Comparison of ENCODE assay signal across 21 cellular contexts in the genomic region with DNA sequence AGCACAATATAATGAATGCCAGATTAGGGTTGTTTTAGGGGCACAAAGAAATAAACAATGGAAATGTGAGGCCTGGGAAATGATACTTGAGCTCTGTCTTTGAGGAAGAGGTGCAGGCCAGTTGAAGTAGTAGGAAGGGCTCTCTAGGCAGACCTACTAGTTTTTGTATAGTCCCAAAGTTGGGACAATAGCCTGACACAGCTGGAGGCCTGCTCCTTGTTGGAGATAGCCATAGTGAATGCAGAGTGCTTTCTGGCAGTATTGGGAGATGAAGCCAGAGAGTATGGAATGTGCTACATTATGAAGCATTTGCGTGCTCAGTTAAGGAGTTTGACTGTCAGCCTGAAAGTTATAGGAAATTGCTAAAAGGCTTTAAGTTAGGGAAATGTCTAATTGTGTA.
DNase-seq lines count a peak whose midpoint lies in the region; ATAC-seq, FAIRE-seq and TF ChIP-seq lines count a peak whose summit lies in the region.
"Had no signal": no experiment of that assay in that cellular context is flagged by ENCODE, and none has a peak within 500 bp of the region (broad histone marks: within the 10 kb centered on the region; RNA-seq: fewer than 3 reads in every experiment).

No MANE protein-coding gene starts in this region.

- H3K23me2 ChIP-seq in H1 (ENCODE audit: low read depth, low read length): no peaks in the 10 kb centered on the region; the same call in 1 of the 2 replicates

- H3K4me1 ChIP-seq in A549: peaks cover 51% of the 10 kb centered on the region
- H3K4me1 ChIP-seq in Loucy (ENCODE audit: insufficient read depth, low read length, poor library complexity, severe bottlenecking): peaks cover 48% of the 10 kb centered on the region
- H3K4me1 ChIP-seq in H1 (replicated peaks in 1 of 4; ENCODE audit: control insufficient read depth in 3 of 4, insufficient read depth in 4 of 4, low read length in 3 of 4): peaks cover 0 to 19% (median 6%) of the 10 kb centered on the region in 4 experiments; a peak in 5 of 7 replicates

- TF ChIP-seq EP300 in A549 (IDR thresholded peaks at IDR 0.05): no peak
- no peak for TF ChIP-seq EP300 in H1 (IDR thresholded peaks at IDR 0.05; ENCODE audit: borderline replicate concordance in 1 of 2, low read depth in 2 of 2, low read length in 2 of 2)

- H3K79me2 ChIP-seq in Loucy (ENCODE audit: insufficient read depth, low read length): no peaks in the 10 kb centered on the region
- H3K79me2 ChIP-seq in H1 (ENCODE audit: control insufficient read depth in 1 of 2, insufficient read depth in 2 of 2, low read length in 2 of 2): no peaks in the 10 kb centered on the region

- peaks cover 20% of the 10 kb centered on the region for H3F3A ChIP-seq in Loucy (ENCODE audit: low read depth)

- no peak overlapping the region for H4K5ac ChIP-seq in H1 (ENCODE audit: insufficient read length, low read depth, low read length)

- no peak overlapping the region for H3K14ac ChIP-seq in H1 (ENCODE audit: insufficient read length)

- no peaks in the 10 kb centered on the region for H3K9me2 ChIP-seq in Loucy (replicated peaks; ENCODE audit: low read depth, low read length)

- no peak overlapping the region; the same call in 1 of the 2 replicates for H2BK5ac ChIP-seq in H1 (ENCODE audit: low read depth, low read length)

- FAIRE-seq in A549 (lab: Jason Lieb, UNC) (no peak), H1 (lab: Jason Lieb, UNC) (no peak), D721Med (lab: Jason Lieb, UNC) (no peak)
- FAIRE-seq: GM12878 had no signal

- no peak for DNase-seq in A549 (ENCODE audit: low read depth in 1 of 2, low spot score in 1 of 2)
- DNase-seq in H1 (ENCODE audit: low read depth in 1 of 2, low spot score in 2 of 2): no peak
- no peak for DNase-seq in neural crest cell (ENCODE audit: low read depth, low spot score)
- no peak for DNase-seq in left cardiac atrium
- no peak for DNase-seq in D721Med (ENCODE audit: insufficient read length, low spot score)
- DNase-seq in COR-L47 (lab: John Stamatoyannopoulos, UW): no peak
- DNase-seq: DMS79 treated with DMSO at 0.1 percent for 48 hours, KG1, NCI-H1105, NCI-H2029 treated with DMSO at 0.1 percent for 48 hours, NCI-H2171 treated with DMSO at 0.1 percent for 48 hours, NCI-H446, NCI-H526, PC-3, SHP77 had no signal

- no peak overlapping the region for H4K8ac ChIP-seq in H1 (ENCODE audit: extremely low read depth, insufficient read depth, low read length)

- 0 out of 2 replicates have a peak overlapping the region, but pooled peaks have one; percentile 53 for H2BK15ac ChIP-seq in H1 (ENCODE audit: low read length)

- no peak for TF ChIP-seq POLR2A in A549 (IDR thresholded peaks at IDR 0.05; ENCODE audit: low read length)
- TF ChIP-seq POLR2A in H1 (IDR thresholded peaks at IDR 0.05; ENCODE audit: control extremely low read depth in 1 of 2, low read depth in 2 of 2, low read length in 2 of 2): no peak

- H3K56ac ChIP-seq in H1 (replicated peaks; ENCODE audit: insufficient read length, low read depth, low read length): no peak overlapping the region

- CTCF ChIA-PET in A549 (lab: Yijun Ruan, JAX) (interaction anchor here (0.6 to 5.0 kb wide), 2 partner anchors 42 to 313 kb away, joined by 3 to 21 read pairs; no protein-coding TSS in a partner anchor), H1 (lab: Charles Lee; ENCODE audit: partially characterized antibody) (interaction anchor here (0.9 to 1.5 kb wide), 3 partner anchors 18 to 381 kb away, joined by 3 to 4 read pairs (median 4); no protein-coding TSS in a partner anchor)

- H3K27ac ChIP-seq in A549 (peak overlapping the region; percentile 77 to 85), H1 (ENCODE audit: low read depth, low read length) (no peak overlapping the region)

- no peak overlapping the region for H3K4ac ChIP-seq in H1 (replicated peaks; ENCODE audit: insufficient read length, low read depth, low read length)

- H3K27me3 ChIP-seq in Loucy (ENCODE audit: insufficient read depth, low read length, poor library complexity, severe bottlenecking) (no peaks in the 10 kb centered on the region), H1 (replicated peaks in 1 of 4; ENCODE audit: control insufficient read depth in 3 of 4, extremely low read depth in 1 of 4, insufficient read depth in 3 of 4, low read length in 3 of 4) (no peaks in the 10 kb centered on the region)

- no peak overlapping the region for H2BK120ac ChIP-seq in H1 (replicated peaks; ENCODE audit: low read depth, low read length)

- H3K27me3 Mint-ChIP-seq in neural crest cell (ENCODE audit: low read depth): no peaks in the 10 kb centered on the region
- H3K27me3 Mint-ChIP-seq: B cell had no signal

- WGBS in A549 (ENCODE audit: missing lambda C conversion rate): 95% methylated on average over 1 of the region's 1 CpG
- 85% methylated on average over 1 of the region's 1 CpG; no CpG with 5 or more reads in 1 of the 2 experiments for WGBS in H1 (ENCODE audit: extremely low coverage in 1 of 2, insufficient coverage in 1 of 2, insufficient read length in 1 of 2, insufficient replicate concordance in 2 of 2, low coverage in 1 of 2, low lambda C conversion rate in 2 of 2, missing lambda C conversion rate in 1 of 2), 2 experiments

- H3K9me3 ChIP-seq in A549 (0 out of 3 replicates have a peak, but pooled peaks cover 7% of the 10 kb centered on the region), Loucy (ENCODE audit: insufficient read depth, low read depth, low read length) (no peaks in the 10 kb centered on the region), H1 (ENCODE audit: insufficient read depth in 2 of 2, low read depth in 1 of 2, low read length in 1 of 2) (no peaks in the 10 kb centered on the region)

- H4K91ac ChIP-seq in H1 (replicated peaks; ENCODE audit: insufficient read length, low read length): no peak overlapping the region

- no peak overlapping the region for H2AK5ac ChIP-seq in H1 (ENCODE audit: low read depth, low read length)

- no peak for TF ChIP-seq RAD21 in A549 (conservative IDR thresholded peaks at IDR 0.05 in 1 of 2, IDR thresholded peaks at IDR 0.05 in 1 of 2)
- TF ChIP-seq RAD21 in H1 (IDR thresholded peaks at IDR 0.05 in 1 of 2, conservative IDR thresholded peaks at IDR 0.05 in 1 of 2; ENCODE audit: low read depth in 2 of 2, low read length in 2 of 2): no peak

- H3K23ac ChIP-seq in H1 (ENCODE audit: insufficient read length): no peak overlapping the region

- H3K27ac Mint-ChIP-seq in neural crest cell (ENCODE audit: unreplicated experiment): peak overlapping the region; percentile 76
- H3K27ac Mint-ChIP-seq: B cell had no signal

- H3K4me3 ChIP-seq in A549 (no peak overlapping the region), Loucy (ENCODE audit: low read length, poor library complexity, severe bottlenecking) (no peak overlapping the region), H1 (ENCODE audit: extremely low read depth in 1 of 4, insufficient read depth in 2 of 4, low read depth in 3 of 4, low read length in 4 of 4) (no peak overlapping the region)
- H3K4me3 ChIP-seq: GM12878 had no signal

- no peak overlapping the region for H2BK20ac ChIP-seq in H1 (ENCODE audit: low read length)

- TF ChIP-seq CTCF in A549 (IDR thresholded peaks at IDR 0.05) (no peak), Loucy (conservative IDR thresholded peaks at IDR 0.05; ENCODE audit: low read length) (no peak), H1 (IDR thresholded peaks at IDR 0.05; ENCODE audit: control extremely low read depth in 1 of 3, insufficient read depth in 1 of 3, low read depth in 1 of 3, low read length in 3 of 3) (no peak), neural crest cell (conservative IDR thresholded peaks at IDR 0.05) (no peak), D721Med (IDR thresholded peaks at IDR 0.05; ENCODE audit: insufficient read depth, missing control alignments) (no peak)

- no peak overlapping the region for H2BK12ac ChIP-seq in H1 (ENCODE audit: low read depth, low read length)

- H2AFZ ChIP-seq in Loucy (ENCODE audit: low read length) (peak overlapping the region; percentile 75), H1 (ENCODE audit: low read length) (no peak overlapping the region)

- H3K9ac ChIP-seq in Loucy (ENCODE audit: low read depth, low read length, poor library complexity, severe bottlenecking) (no peak overlapping the region), H1 (replicated peaks in 1 of 4; ENCODE audit: extremely low read depth in 1 of 4, low read depth in 3 of 4, low read length in 3 of 4) (no peak overlapping the region)

- no peaks in the 10 kb centered on the region for H4K20me1 ChIP-seq in Loucy (ENCODE audit: insufficient read depth, low read length, poor library complexity, severe bottlenecking)
- no peaks in the 10 kb centered on the region for H4K20me1 ChIP-seq in H1 (replicated peaks in 1 of 2; ENCODE audit: control insufficient read depth in 1 of 2, insufficient read depth in 2 of 2, low read length in 2 of 2)

- peaks cover 2% of the 10 kb centered on the region for H3K9me3 Mint-ChIP-seq in neural crest cell

- no peak overlapping the region for H3K18ac ChIP-seq in H1 (ENCODE audit: extremely low read depth, low read length)

- intact Hi-C loops in left cardiac atrium (cut with DNase I): no loop called here

- H3K4me1 Mint-ChIP-seq in neural crest cell: peaks cover 10% of the 10 kb centered on the region

- no peaks in the 10 kb centered on the region for H3K36me3 ChIP-seq in Loucy (ENCODE audit: insufficient read depth, low read length)
- H3K36me3 ChIP-seq in H1 (ENCODE audit: control insufficient read depth in 2 of 4, insufficient read depth in 4 of 4, low read length in 3 of 4): no peaks in the 10 kb centered on the region

- H3K4me2 ChIP-seq in A549 (no peak overlapping the region), Loucy (ENCODE audit: low read depth, low read length, poor library complexity, severe bottlenecking) (no peak overlapping the region), H1 (ENCODE audit: insufficient read depth in 1 of 2, low read depth in 2 of 2, low read length in 2 of 2) (no peak overlapping the region; a peak in 1 of 4 replicates)

- H3K79me1 ChIP-seq in H1 (ENCODE audit: low read depth, low read length): no peaks in the 10 kb centered on the region

- H3K36me3 Mint-ChIP-seq in neural crest cell (ENCODE audit: low read depth): no peaks in the 10 kb centered on the region
- H3K36me3 Mint-ChIP-seq: CD14-positive monocyte had no signal

- ATAC-seq in A549 (no peak), GM18511 (IDR thresholded peaks at IDR 0.05; ENCODE audit: unreplicated experiment) (no peak), left cardiac atrium (no peak)
- ATAC-seq: GM12878, HCT116, PC-3 had no signal

- POLR2A ChIA-PET in A549 (lab: Yijun Ruan, JAX): interaction anchor here (4.6 kb wide), 1 partner anchor 334 kb away, joined by 27 read pairs; a partner anchor contains a TSS
- POLR2A ChIA-PET in H1 (lab: Charles Lee; ENCODE audit: partially characterized antibody): no interaction called here

- H3K4me3 Mint-ChIP-seq in neural crest cell: no peak overlapping the region
- H3K4me3 Mint-ChIP-seq: B cell, CD14-positive monocyte had no signal

TF ChIP-seq in A549, 52 proteins besides CTCF, POLR2A, EP300 and RAD21 (continues in another document):
- TF ChIP-seq NFE2L2 (conservative IDR thresholded peaks at IDR 0.05; ENCODE audit: low read length) (no peak), RCOR1 (IDR thresholded peaks at IDR 0.05; ENCODE audit: low read depth, low read length) (no peak), TP53 (CRISPR knock-in tag; IDR thresholded peaks at IDR 0.05) (no peak)

TF ChIP-seq in H1, 55 proteins besides CTCF, POLR2A, EP300 and RAD21 (continues in another document):
- no peak for TF ChIP-seq MAFK (IDR thresholded peaks at IDR 0.05; ENCODE audit: low read depth, low read length)
- no peak for TF ChIP-seq ZNF274 (IDR thresholded peaks at IDR 0.05; ENCODE audit: borderline replicate concordance, extremely low read depth, low read length)
